Comparison of ENCODE assay signal across 8 cellular contexts in genomic region chr6:108113557-108114519, GRCh38. TPM values are rescaled to one million over a fixed set of nuclear protein-coding genes. Genes with fewer than 3 reads are reported as not detected.
DNase-seq lines count a peak whose midpoint lies in the region; ATAC-seq and TF ChIP-seq lines count a peak whose summit lies in the region.

No MANE protein-coding gene starts in this region.

- TF ChIP-seq CTCF in KMS-11 (conservative IDR thresholded peaks at IDR 0.05; ENCODE audit: low read depth, low read length) (0 out of 2 replicates have a peak, but pooled peaks have one; percentile 39), endodermal cell (conservative IDR thresholded peaks at IDR 0.05) (peak; percentile 80)

- no peak overlapping the region for H2AFZ ChIP-seq in KMS-11 (ENCODE audit: low read depth)

- no peaks in the 10 kb centered on the region for H3K79me2 ChIP-seq in KMS-11 (ENCODE audit: insufficient read depth, low read depth)

- 9 to 15% methylated on average over 26 to 39 of the region's 39 CpGs for WGBS in endodermal cell (ENCODE audit: insufficient coverage in 1 of 2, insufficient read length in 1 of 2), 2 experiments

- no peaks in the 10 kb centered on the region for H4K20me1 ChIP-seq in KMS-11 (ENCODE audit: insufficient read depth)

- H3K9ac ChIP-seq in KMS-11: no peak overlapping the region
- H3K9ac ChIP-seq in endodermal cell (ENCODE audit: extremely low read depth, low read length, poor library complexity, severe bottlenecking): no peak overlapping the region

- peaks cover 15% of the 10 kb centered on the region for H3K4me1 Mint-ChIP-seq in endodermal cell

- no peaks in the 10 kb centered on the region for H3K36me3 ChIP-seq in KMS-11 (ENCODE audit: insufficient read depth)
- no peaks in the 10 kb centered on the region for H3K36me3 ChIP-seq in endodermal cell (ENCODE audit: control insufficient read depth, insufficient read depth, low read length)

- H3K27ac ChIP-seq in KMS-11: no peak overlapping the region
- H3K27ac ChIP-seq in endodermal cell (ENCODE audit: low read depth, low read length): no peak overlapping the region

- H3K27me3 ChIP-seq in KMS-11 (ENCODE audit: insufficient read depth, low read depth): no peaks in the 10 kb centered on the region; the same call in 1 of the 2 replicates
- H3K27me3 ChIP-seq in endodermal cell (ENCODE audit: control insufficient read depth, insufficient read depth, low read length, poor library complexity, severe bottlenecking): peaks cover 94% of the 10 kb centered on the region

- H3K36me3 Mint-ChIP-seq in endodermal cell (ENCODE audit: low read depth): no peaks in the 10 kb centered on the region

- H3K4me3 ChIP-seq in KMS-11 (IDR thresholded peaks at IDR 0.05; ENCODE audit: insufficient read depth, low read depth, low read length) (no peak overlapping the region), endodermal cell (ENCODE audit: low read length) (peak overlapping the region; percentile 41)

- H3K9me3 ChIP-seq in endodermal cell (ENCODE audit: control insufficient read depth, low read length): no peaks in the 10 kb centered on the region

- H3K27ac Mint-ChIP-seq in endodermal cell: no peak overlapping the region

- DNase-seq in SIG-M5 treated with dmso at 0.1 percent for 504 hours (lab: John Stamatoyannopoulos, UW; ENCODE audit: unreplicated experiment) (peak; percentile 47), SIG-M5 (lab: John Stamatoyannopoulos, UW) (no peak), SKM-1 (lab: John Stamatoyannopoulos, UW; ENCODE audit: unreplicated experiment) (peak; percentile 39), endodermal cell (peak; percentile 90), midbrain (lab: John Stamatoyannopoulos, UW) (peak; percentile 68)
- no peak for DNase-seq in NK-92 treated with Interleukin-12 subunit alpha and Interleukin-12 subunit beta, amount 100 ng/mL, for 24 hours (lab: John Stamatoyannopoulos, UW)

- peaks cover 97% of the 10 kb centered on the region for H3K27me3 Mint-ChIP-seq in endodermal cell (ENCODE audit: insufficient read depth)

- H3K4me3 Mint-ChIP-seq in endodermal cell: peak overlapping the region; percentile 55

- H3K4me1 ChIP-seq in KMS-11 (ENCODE audit: low read depth, poor library complexity, severe bottlenecking) (no peaks in the 10 kb centered on the region), endodermal cell (ENCODE audit: control insufficient read depth, insufficient read depth, low read length) (no peaks in the 10 kb centered on the region)

- no peak for ATAC-seq in HG02870 (IDR thresholded peaks at IDR 0.05; ENCODE audit: unreplicated experiment)

- no peaks in the 10 kb centered on the region for H3K9me3 Mint-ChIP-seq in endodermal cell

- H3K4me2 ChIP-seq in KMS-11: no peak overlapping the region

RNA-seq across cellular contexts. Expression of gene OSTM1, which starts 39.3 kb away (rescaled TPM):
- total RNA-seq in endodermal cell: 10 to 100 TPM; 16.9 to 25.3 TPM
- 22.2 TPM for polyA plus RNA-seq in endodermal cell (2013, experiment 1 of 2)
- 30.1 TPM for polyA plus RNA-seq in endodermal cell (2013, experiment 2 of 2)

RNA-seq across cellular contexts. Expression of gene NR2E1, which starts 52.0 kb away (rescaled TPM):
- total RNA-seq in endodermal cell: not detected
- polyA plus RNA-seq in endodermal cell (2013, experiment 1 of 2): 0.11 TPM
- polyA plus RNA-seq in endodermal cell (2013, experiment 2 of 2): 0.17 TPM

Comparison
In these comparisons a context has a peak if more than half of its experiments do, and no peak if none do; other contexts are left out.
1. DNase-seq: peak in SIG-M5 treated with dmso at 0.1 percent for 504 hours (single experiment), SKM-1 (single experiment), endodermal cell (single experiment) and midbrain (single experiment); none in SIG-M5 (single experiment) and NK-92 treated with Interleukin-12 subunit alpha and Interleukin-12 subunit beta, amount 100 ng/mL, for 24 hours (single experiment).